In the genomic region with DNA sequence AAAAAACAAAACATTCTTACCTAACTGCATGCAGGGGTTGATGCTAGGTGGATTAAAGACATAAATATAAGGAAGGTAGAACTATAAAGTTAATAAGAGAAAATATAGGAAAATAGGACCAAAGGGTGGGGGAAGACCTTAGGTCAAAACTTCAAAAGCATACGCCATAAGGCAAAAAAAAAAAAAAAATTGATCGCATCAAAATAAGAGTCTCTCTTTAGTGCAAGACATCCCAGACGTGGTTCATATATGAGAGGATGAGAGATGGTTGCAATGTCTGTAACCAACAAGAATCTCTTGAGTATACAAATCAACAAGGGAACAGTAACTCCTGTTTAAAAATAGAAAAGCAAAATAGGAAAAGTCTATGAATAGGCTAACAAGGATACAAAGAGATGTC, we compare ENCODE assay signal across 18 cellular contexts.
"Had no signal": no experiment of that assay in that cellular context is flagged by ENCODE, and none has a peak within 500 bp of the region (broad histone marks: within the 10 kb centered on the region; RNA-seq: fewer than 3 reads in every experiment).

No MANE protein-coding gene starts in this region.

- H3K27me3 ChIP-seq: right lobe of liver, suprapubic skin had no signal

- H3K27me3 Mint-ChIP-seq: activated naive CD4-positive, alpha-beta T cell treated with anti-CD3 and anti-CD28 coated beads, Interleukin-2, amount 10 ng/mL, durations not matched to agents 7 days and 5 days; brain; central memory CD8-positive, alpha-beta T cell; naive thymus-derived CD4-positive, alpha-beta T cell; progenitor cell of endocrine pancreas had no signal

- H3K9me3 ChIP-seq: lower lobe of right lung, right lobe of liver, suprapubic skin had no signal

- H3K9me3 Mint-ChIP-seq: activated naive CD4-positive, alpha-beta T cell treated with anti-CD3 and anti-CD28 coated beads, Interleukin-2, amount 10 ng/mL, durations not matched to agents 7 days and 5 days; brain; central memory CD8-positive, alpha-beta T cell; naive thymus-derived CD4-positive, alpha-beta T cell; T-helper 2 cell treated with Interferon-gamma antibody and Interleukin-4, amounts not matched to agents 5 μg/mL and 100 μg/mL, for 36 hours had no signal

- H3K27ac Mint-ChIP-seq: activated naive CD4-positive, alpha-beta T cell treated with anti-CD3 and anti-CD28 coated beads, Interleukin-2, amount 10 ng/mL, durations not matched to agents 7 days and 5 days; progenitor cell of endocrine pancreas; T-helper 2 cell treated with Interferon-gamma antibody and Interleukin-4, amounts not matched to agents 5 μg/mL and 100 μg/mL, for 36 hours had no signal

- H3K4me1 ChIP-seq: lower lobe of right lung, suprapubic skin had no signal

- H3K4me3 Mint-ChIP-seq: activated naive CD4-positive, alpha-beta T cell treated with anti-CD3 and anti-CD28 coated beads, Interleukin-2, amount 10 ng/mL, durations not matched to agents 7 days and 5 days; central memory CD8-positive, alpha-beta T cell; naive thymus-derived CD4-positive, alpha-beta T cell; T-helper 2 cell treated with Interferon-gamma antibody and Interleukin-4, amounts not matched to agents 5 μg/mL and 100 μg/mL, for 36 hours had no signal

- DNase-seq: activated CD4-positive, alpha-beta T cell treated with anti-CD3 and anti-CD28 coated beads, Interleukin-2, amount 50 U/mL, for 48 hours; activated naive CD4-positive, alpha-beta T cell treated with anti-CD3 and anti-CD28 coated beads, Interleukin-2, amount 10 ng/mL, durations not matched to agents 7 days and 5 days; amniotic stem cell; effector memory CD4-positive, alpha-beta T cell; hypothalamus; lower lobe of right lung; midbrain; naive thymus-derived CD4-positive, alpha-beta T cell; right lobe of liver; stimulated activated CD4-positive, alpha-beta T cell treated with anti-CD3 and anti-CD28 coated beads, Interleukin-12 subunit alpha, Interleukin-12 subunit beta, amount 100 ng/mL, for 4 hours; stimulated activated naive CD4-positive, alpha-beta T cell had no signal

- H3K27ac ChIP-seq: epithelial cell of prostate, right lobe of liver, suprapubic skin had no signal

- ATAC-seq: activated CD4-positive, CD25-positive, alpha-beta regulatory T cell treated with anti-CD3 and anti-CD28 coated beads, Interleukin-2, amount 50 U/mL, for 24 hours; lower lobe of right lung; naive thymus-derived CD4-positive, alpha-beta T cell; right lobe of liver had no signal

- H3K4me3 ChIP-seq: lower lobe of right lung, right lobe of liver, suprapubic skin had no signal
